ENCODE assay signal across 1 cellular context in genomic region chr11:73270089-73270854, GRCh38.
TF ChIP-seq lines count a peak whose summit lies in the region.

No MANE protein-coding gene starts in this region.

TF ChIP-seq in HCT116, 20 proteins besides CTCF, POLR2A, EP300 and RAD21 (continued from another document):
- TF ChIP-seq YY1 (IDR thresholded peaks at IDR 0.05; ENCODE audit: extremely low read depth, insufficient replicate concordance, low read depth, low read length) (no peak), POLR2AphosphoS5 (IDR thresholded peaks at IDR 0.05; ENCODE audit: low read depth, low read length) (no peak), CBX3 (IDR thresholded peaks at IDR 0.05; ENCODE audit: low read depth) (no peak), REST (IDR thresholded peaks at IDR 0.05; ENCODE audit: low read depth) (no peak), FOSL1 (IDR thresholded peaks at IDR 0.05; ENCODE audit: low read depth) (no peak), JUND (IDR thresholded peaks at IDR 0.05) (no peak), ZFX (IDR thresholded peaks at IDR 0.05) (no peak)
